Comparison of ENCODE assay signal across 12 cellular contexts in the genomic region with DNA sequence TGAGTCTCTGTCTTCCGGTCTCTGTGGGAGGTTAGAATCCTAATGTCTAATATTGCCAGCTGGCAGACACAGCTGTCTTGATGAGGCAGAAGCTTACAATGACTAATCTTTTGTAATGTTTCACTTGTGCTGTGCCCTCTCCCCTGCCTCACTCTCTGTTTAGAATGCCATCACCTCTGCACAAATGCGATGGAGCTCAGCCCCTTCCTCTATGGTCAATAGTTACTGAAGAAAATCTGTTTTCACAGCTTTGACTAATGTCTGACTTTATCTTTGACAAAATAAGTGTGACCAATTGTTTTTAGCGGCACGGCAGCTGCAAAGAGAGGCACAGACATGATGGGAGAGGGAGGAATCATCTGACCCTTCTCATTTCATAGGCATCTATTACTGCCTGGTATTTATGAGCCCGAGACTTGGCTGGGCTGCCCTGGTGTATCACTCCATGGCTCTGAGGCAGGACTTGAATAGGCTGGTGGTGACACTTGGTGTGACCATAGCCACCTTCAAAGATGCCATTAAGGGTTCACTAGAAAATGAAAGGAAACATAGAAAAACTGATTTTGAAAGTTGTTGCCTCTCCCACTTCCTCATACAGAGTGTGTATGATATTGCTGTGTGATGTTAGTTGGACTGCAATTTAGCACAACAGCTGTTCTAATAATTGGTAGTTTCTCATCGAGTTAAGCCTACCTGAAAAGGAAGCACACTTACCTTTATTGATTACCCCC.
DNase-seq lines count a peak whose midpoint lies in the region; ATAC-seq and TF ChIP-seq lines count a peak whose summit lies in the region.
"Had no signal": no experiment of that assay in that cellular context is flagged by ENCODE, and none has a peak within 500 bp of the region (broad histone marks: within the 10 kb centered on the region; RNA-seq: fewer than 3 reads in every experiment).

No MANE protein-coding gene starts in this region.

- no peak for TF ChIP-seq CTCF in A673 (conservative IDR thresholded peaks at IDR 0.05; ENCODE audit: low read depth, low read length)

- H3K9me3 ChIP-seq in A673 (ENCODE audit: low read depth, low read length, poor library complexity, severe bottlenecking), result no peaks in the 10 kb centered on the region

- H3K4me1 ChIP-seq in A673 (ENCODE audit: insufficient read depth, low read length, poor library complexity, severe bottlenecking), result peaks cover 14% of the 10 kb centered on the region

- DNase-seq in A673 (ENCODE audit: low spot score) (peak; percentile 75), RPMI8226 (peak; percentile 31), NCI-H187 treated with DMSO at 0.1 percent for 48 hours (lab: John Stamatoyannopoulos, UW) (no peak), G401 (ENCODE audit: low spot score) (no peak), NCI-H2081 treated with DMSO at 0.1 percent for 48 hours (lab: John Stamatoyannopoulos, UW) (no peak)
- DNase-seq in activated CD8-positive, alpha-beta memory T cell treated with anti-CD3 and anti-CD28 coated beads, Interleukin-2, amount 50 U/mL, for 48 hours, result no peak
- DNase-seq: activated CD4-positive, alpha-beta T cell treated with anti-CD3 and anti-CD28 coated beads for 48 hours; C1 segment of cervical spinal cord; tibial artery had no signal

- CTCF ChIA-PET in A673 (lab: Charles Lee), result no interaction called here

- BruUV-seq in A673 (replicated peaks; lab: Mats Ljungman, UMichigan), result no TSS peak

- no peaks in the 10 kb centered on the region for H3K27me3 ChIP-seq in A673 (replicated peaks; ENCODE audit: insufficient read depth, low read depth, low read length, poor library complexity)

- intact Hi-C loops in A673 (cut with micrococcal nuclease; ENCODE audit: unreplicated experiment), result no loop called here

- in situ Hi-C loops in G401 (cut with HindIII; ENCODE audit: low sequenced_read_pairs), result no loop called here

- H3K27ac ChIP-seq in A673 (ENCODE audit: low read depth, low read length, poor library complexity, severe bottlenecking), result no peak overlapping the region
- H3K27ac ChIP-seq: tibial artery had no signal

- H3K4me3 ChIP-seq in A673 (ENCODE audit: low read depth, low read length, poor library complexity, severe bottlenecking), result no peak overlapping the region
- H3K4me3 ChIP-seq: tibial artery had no signal

- H3K36me3 ChIP-seq in A673 (ENCODE audit: insufficient read depth, low read length, poor library complexity, severe bottlenecking), result no peaks in the 10 kb centered on the region
- H3K36me3 ChIP-seq: tibial artery had no signal

- POLR2A ChIA-PET in A673 (lab: Charles Lee; ENCODE audit: low non-redundant PET), result no interaction called here

- peak; percentile 74 for ATAC-seq in GM19023 (IDR thresholded peaks at IDR 0.05; ENCODE audit: unreplicated experiment)
- ATAC-seq in HG02973 (IDR thresholded peaks at IDR 0.05; ENCODE audit: unreplicated experiment), result peak; percentile 57
- ATAC-seq: HCT116 had no signal

Comparison
In these comparisons a context has a peak if more than half of its experiments do, and no peak if none do; other contexts are left out.
1. DNase-seq: peak in A673 (single experiment) and RPMI8226 (single experiment); none in activated CD8-positive, alpha-beta memory T cell treated with anti-CD3 and anti-CD28 coated beads, Interleukin-2, amount 50 U/mL, for 48 hours (single experiment), NCI-H187 treated with DMSO at 0.1 percent for 48 hours (single experiment), G401 (single experiment) and NCI-H2081 treated with DMSO at 0.1 percent for 48 hours (single experiment).